Comparison of ENCODE assay signal across 7 cellular contexts in the genomic region with DNA sequence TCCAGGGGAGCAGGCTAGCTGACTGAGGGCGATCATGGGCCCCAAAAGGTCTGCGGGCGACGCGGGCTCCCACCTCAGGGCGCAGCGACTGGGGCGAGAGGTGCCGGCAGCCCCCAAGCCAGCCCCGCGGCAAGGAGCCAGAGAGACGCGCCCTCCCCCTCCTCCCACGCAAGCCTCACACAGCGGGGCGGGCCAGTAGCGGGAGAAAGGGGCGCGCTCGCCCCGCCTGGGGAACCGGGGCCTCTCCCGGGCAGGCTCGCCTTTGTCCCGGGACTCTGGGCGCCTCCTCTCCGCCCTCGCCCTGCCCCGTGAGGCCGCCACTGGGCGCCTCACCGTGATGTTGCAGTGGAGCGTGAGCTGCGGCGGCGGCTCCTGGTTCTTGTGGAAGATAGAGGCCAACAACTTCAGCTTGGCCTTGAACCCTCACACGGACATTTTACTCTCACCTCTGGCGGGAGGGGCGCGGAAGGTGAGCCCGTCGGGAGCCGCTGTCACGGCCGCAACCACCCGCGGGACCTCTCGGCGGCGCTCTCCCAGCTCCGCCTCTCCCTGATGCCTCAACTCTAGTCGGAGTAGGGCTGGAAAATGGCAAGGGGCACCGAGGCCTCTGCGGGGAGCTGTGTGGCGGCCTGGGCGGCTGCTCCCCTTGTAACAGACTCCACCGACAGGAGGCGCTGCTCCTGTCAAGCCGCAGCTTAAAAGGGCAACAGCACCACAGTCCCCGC.
A peak's percentile ranks its signal among the peaks of the same experiment; 100 is the strongest.
DNase-seq lines count a peak whose midpoint lies in the region; ATAC-seq and TF ChIP-seq lines count a peak whose summit lies in the region.
"Not testable (repeated sequence)": the region's sequence is repeated elsewhere in the genome, so short reads cannot be mapped to it uniquely, and the experiment has no call there.

No MANE protein-coding gene starts in this region.

- CTCF ChIA-PET in HCT116 (lab: Charles Lee), result not testable (repeated sequence)

- not testable (repeated sequence) for H2AFZ ChIP-seq in HCT116 (ENCODE audit: low read depth, low read length, poor library complexity, severe bottlenecking)

- TF ChIP-seq RAD21 in HCT116 (IDR thresholded peaks at IDR 0.05; ENCODE audit: low read depth), result not testable (repeated sequence)

- peak overlapping the region; percentile 48; the same call in 1 of the 2 replicates for H3K4me2 ChIP-seq in HCT116 (ENCODE audit: low read length)

- not testable (repeated sequence) for TF ChIP-seq POLR2A in HCT116 (IDR thresholded peaks at IDR 0.05; ENCODE audit: borderline replicate concordance, extremely low read depth, insufficient read depth, insufficient read length)

- H3K9me3 ChIP-seq in HCT116 (ENCODE audit: control insufficient read depth in 1 of 2, insufficient read depth in 1 of 2, low read depth in 1 of 2, low read length in 2 of 2); iPS-18c (ENCODE audit: control insufficient read depth, insufficient read depth, low read length): not testable (repeated sequence)

- not testable (repeated sequence) for ATAC-seq in HCT116

- RAD21 ChIA-PET in HCT116 (lab: Charles Lee; ENCODE audit: low non-redundant PET in 1 of 2, low total read pairs in 2 of 2, uncharacterized antibody in 2 of 2, unreplicated experiment in 2 of 2), result not testable (repeated sequence)

- H4K20me1 ChIP-seq in HCT116 (ENCODE audit: insufficient read depth), result not testable (repeated sequence)

- peak overlapping the region; percentile 31 to 38; a peak in 3 of 4 replicates for H3K4me3 ChIP-seq in HCT116 (replicated peaks in 1 of 2; ENCODE audit: low read depth in 1 of 2, low read length in 2 of 2)
- peak overlapping the region; percentile 34; the same call in 1 of the 2 replicates for H3K4me3 ChIP-seq in iPS-18c (ENCODE audit: insufficient read depth, low read depth, low read length)

- H3K9ac ChIP-seq in HCT116 (ENCODE audit: low read length), result not testable (repeated sequence)

- H3K27ac ChIP-seq in HCT116 (ENCODE audit: low read depth, low read length), result not testable (repeated sequence)

- not testable (repeated sequence) for TF ChIP-seq CTCF in HCT116 (IDR thresholded peaks at IDR 0.05 in 2 of 3, conservative IDR thresholded peaks at IDR 0.05 in 1 of 3; ENCODE audit: borderline replicate concordance in 1 of 3, insufficient read depth in 1 of 3, low read depth in 2 of 3, low read length in 2 of 3)

- not testable (repeated sequence) for DNase-seq in HCT116 (ENCODE audit: low read depth, low spot score)
- peak; percentile 50 for DNase-seq in activated CD4-positive, alpha-beta T cell treated with anti-CD3 and anti-CD28 coated beads for 48 hours
- peak; percentile 84 for DNase-seq in activated effector memory CD4-positive, alpha-beta T cell treated with anti-CD3 and anti-CD28 coated beads, Interleukin-2, amount 50 U/mL, for 16 hours
- DNase-seq in effector CD4-positive, alpha-beta T cell, result peak; percentile 1
- peak; percentile 86 for DNase-seq in posterior vena cava (ENCODE audit: low spot score)
- peak; percentile 6 for DNase-seq in stimulated activated CD8-positive, alpha-beta memory T cell treated with anti-CD3 and anti-CD28 coated beads, Interleukin-12 subunit alpha, Interleukin-12 subunit beta, amount 100 ng/mL, for 1 hour (ENCODE audit: low read depth)

- not testable (repeated sequence) for BruUV-seq in HCT116 (replicated peaks; lab: Mats Ljungman, UMichigan)

- H3K27me3 ChIP-seq in HCT116 (ENCODE audit: insufficient read depth, low read length), result not testable (repeated sequence)

- not testable (repeated sequence) for H3K9me2 ChIP-seq in HCT116 (ENCODE audit: insufficient read depth)

- POLR2A ChIA-PET in HCT116 (lab: Charles Lee), result not testable (repeated sequence)

- not testable (repeated sequence) for H3K36me3 ChIP-seq in HCT116 (ENCODE audit: control insufficient read depth in 1 of 2, insufficient read depth in 2 of 2, low read length in 2 of 2)

- not testable (repeated sequence) for H3K79me2 ChIP-seq in HCT116 (ENCODE audit: insufficient read depth, low read length)

- H3K4me1 ChIP-seq in HCT116 (ENCODE audit: control insufficient read depth in 1 of 2, insufficient read depth in 2 of 2, low read length in 2 of 2), result not testable (repeated sequence)

- intact Hi-C loops in HCT116 (cut with micrococcal nuclease); posterior vena cava (cut with DNase I): not testable (repeated sequence)

TF ChIP-seq in HCT116, 20 proteins besides CTCF, POLR2A, EP300 and RAD21:
- peak; percentile 57 for TF ChIP-seq EGR1 (IDR thresholded peaks at IDR 0.05; ENCODE audit: low read depth)
